ENCODE assay signal across 1 cellular context in the genomic region with DNA sequence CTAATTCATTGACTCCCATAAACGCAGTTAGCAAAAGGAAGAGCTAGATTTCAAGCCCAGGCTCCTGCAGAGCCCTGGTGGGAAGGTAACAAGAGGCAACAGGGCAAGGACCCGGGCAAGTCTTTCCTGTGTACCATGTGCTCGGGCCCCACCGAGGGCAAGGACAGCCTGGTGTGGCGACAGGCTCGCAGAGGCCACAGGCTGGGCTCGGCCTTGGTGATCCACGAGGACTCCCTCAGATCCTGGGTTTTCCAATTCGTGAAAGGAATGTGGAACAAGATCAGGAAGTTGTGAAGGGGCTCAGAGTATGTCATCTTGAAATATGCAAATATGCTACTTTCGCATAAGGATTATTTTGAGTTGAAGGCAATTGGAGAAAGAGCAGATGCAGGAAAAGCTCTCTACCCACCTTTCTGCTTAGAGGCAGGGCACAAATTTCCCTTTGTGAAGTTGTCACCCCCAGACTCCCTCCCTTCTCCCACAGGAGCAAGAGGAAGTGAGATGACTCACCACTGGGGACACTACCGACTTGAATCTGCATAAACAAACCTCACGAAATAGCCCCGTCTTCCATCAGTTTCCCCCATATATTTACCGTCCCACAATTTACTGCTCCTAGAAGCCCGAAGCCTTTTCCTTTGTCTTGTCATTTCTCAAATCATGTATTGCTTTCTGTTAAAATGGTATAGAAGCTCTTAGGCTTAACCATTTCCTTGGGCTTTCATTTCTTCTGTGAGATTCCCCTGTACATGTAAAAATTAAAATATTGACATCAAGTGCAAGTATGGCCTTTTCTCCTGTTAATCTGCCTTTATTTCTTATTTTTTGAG.
TF ChIP-seq lines count a peak whose summit lies in the region.

No MANE protein-coding gene starts in this region.

TF ChIP-seq in GM23338, 12 proteins besides CTCF, POLR2A, EP300 and RAD21 (continued from another document):
- TF ChIP-seq, protein P1, sequence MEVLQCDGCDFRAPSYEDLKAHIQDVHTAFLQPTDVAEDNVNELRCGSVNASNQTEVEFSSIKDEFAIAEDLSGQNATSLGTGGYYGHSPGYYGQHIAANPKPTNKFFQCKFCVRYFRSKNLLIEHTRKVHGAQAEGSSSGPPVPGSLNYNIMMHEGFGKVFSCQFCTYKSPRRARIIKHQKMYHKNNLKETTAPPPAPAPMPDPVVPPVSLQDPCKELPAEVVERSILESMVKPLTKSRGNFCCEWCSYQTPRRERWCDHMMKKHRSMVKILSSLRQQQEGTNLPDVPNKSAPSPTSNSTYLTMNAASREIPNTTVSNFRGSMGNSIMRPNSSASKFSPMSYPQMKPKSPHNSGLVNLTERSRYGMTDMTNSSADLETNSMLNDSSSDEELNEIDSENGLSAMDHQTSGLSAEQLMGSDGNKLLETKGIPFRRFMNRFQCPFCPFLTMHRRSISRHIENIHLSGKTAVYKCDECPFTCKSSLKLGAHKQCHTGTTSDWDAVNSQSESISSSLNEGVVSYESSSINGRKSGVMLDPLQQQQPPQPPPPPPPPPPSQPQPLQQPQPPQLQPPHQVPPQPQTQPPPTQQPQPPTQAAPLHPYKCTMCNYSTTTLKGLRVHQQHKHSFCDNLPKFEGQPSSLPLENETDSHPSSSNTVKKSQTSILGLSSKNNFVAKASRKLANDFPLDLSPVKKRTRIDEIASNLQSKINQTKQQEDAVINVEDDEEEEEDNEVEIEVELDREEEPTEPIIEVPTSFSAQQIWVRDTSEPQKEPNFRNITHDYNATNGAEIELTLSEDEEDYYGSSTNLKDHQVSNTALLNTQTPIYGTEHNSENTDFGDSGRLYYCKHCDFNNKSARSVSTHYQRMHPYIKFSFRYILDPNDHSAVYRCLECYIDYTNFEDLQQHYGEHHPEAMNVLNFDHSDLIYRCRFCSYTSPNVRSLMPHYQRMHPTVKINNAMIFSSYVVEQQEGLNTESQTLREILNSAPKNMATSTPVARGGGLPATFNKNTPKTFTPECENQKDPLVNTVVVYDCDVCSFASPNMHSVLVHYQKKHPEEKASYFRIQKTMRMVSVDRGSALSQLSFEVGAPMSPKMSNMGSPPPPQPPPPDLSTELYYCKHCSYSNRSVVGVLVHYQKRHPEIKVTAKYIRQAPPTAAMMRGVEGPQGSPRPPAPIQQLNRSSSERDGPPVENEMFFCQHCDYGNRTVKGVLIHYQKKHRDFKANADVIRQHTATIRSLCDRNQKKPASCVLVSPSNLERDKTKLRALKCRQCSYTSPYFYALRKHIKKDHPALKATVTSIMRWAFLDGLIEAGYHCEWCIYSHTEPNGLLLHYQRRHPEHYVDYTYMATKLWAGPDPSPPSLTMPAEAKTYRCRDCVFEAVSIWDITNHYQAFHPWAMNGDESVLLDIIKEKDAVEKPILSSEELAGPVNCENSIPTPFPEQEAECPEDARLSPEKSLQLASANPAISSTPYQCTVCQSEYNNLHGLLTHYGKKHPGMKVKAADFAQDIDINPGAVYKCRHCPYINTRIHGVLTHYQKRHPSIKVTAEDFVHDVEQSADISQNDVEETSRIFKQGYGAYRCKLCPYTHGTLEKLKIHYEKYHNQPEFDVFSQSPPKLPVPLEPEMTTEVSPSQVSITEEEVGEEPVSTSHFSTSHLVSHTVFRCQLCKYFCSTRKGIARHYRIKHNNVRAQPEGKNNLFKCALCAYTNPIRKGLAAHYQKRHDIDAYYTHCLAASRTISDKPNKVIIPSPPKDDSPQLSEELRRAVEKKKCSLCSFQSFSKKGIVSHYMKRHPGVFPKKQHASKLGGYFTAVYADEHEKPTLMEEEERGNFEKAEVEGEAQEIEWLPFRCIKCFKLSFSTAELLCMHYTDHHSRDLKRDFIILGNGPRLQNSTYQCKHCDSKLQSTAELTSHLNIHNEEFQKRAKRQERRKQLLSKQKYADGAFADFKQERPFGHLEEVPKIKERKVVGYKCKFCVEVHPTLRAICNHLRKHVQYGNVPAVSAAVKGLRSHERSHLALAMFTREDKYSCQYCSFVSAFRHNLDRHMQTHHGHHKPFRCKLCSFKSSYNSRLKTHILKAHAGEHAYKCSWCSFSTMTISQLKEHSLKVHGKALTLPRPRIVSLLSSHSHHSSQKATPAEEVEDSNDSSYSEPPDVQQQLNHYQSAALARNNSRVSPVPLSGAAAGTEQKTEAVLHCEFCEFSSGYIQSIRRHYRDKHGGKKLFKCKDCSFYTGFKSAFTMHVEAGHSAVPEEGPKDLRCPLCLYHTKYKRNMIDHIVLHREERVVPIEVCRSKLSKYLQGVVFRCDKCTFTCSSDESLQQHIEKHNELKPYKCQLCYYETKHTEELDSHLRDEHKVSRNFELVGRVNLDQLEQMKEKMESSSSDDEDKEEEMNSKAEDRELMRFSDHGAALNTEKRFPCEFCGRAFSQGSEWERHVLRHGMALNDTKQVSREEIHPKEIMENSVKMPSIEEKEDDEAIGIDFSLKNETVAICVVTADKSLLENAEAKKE (CRISPR knock-in tag; IDR thresholded peaks at IDR 0.05), result 0 out of 2 replicates have a peak, but pooled peaks have one; percentile 22
